8 cellular contexts compared by ENCODE assay signal in the genomic region with DNA sequence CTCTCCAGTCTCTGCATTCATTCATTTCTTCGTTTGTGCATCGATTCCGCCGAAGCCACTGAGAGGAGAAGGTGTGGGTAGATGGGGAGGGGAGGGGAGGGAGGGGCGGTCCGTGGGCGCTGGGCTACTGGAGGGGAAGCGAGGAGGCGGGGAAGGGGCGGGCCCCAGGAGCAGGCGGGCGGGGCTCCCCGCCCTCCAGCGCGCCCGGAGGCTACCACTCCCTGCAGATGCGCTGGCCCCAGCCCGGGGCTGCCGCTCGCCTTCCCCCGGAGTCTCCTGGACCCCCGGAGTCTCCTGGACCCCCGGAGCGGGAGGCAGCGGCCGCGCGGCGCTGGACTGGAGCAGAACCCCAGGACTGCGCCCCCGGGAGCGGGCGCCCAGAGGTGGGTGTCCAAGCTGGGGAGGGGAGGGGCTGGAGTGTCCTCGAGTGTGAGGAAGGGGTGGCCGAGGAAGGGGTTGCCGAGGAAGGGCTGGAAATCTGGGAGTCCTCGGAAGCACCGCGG.
A peak's percentile ranks its signal among the peaks of the same experiment; 100 is the strongest.
DNase-seq lines count a peak whose midpoint lies in the region; ATAC-seq, FAIRE-seq and TF ChIP-seq lines count a peak whose summit lies in the region.

No MANE protein-coding gene starts in this region.

- peak overlapping the region; percentile 76 to 90 (median 80) for H3K27ac Mint-ChIP-seq in IgD-negative memory B cell
- peak overlapping the region; percentile 53 for H3K27ac Mint-ChIP-seq in activated naive CD4-positive, alpha-beta T cell treated with anti-CD3 and anti-CD28 coated beads, Interleukin-2, amount 50 U/mL, for 24 hours

- no peak for FAIRE-seq in urothelium cell line (lab: Jason Lieb, UNC)

- peaks cover 32 to 45% (median 41%) of the 10 kb centered on the region in 3 donors for H3K4me1 Mint-ChIP-seq in IgD-negative memory B cell
- peaks cover 38% of the 10 kb centered on the region for H3K4me1 Mint-ChIP-seq in activated naive CD4-positive, alpha-beta T cell treated with anti-CD3 and anti-CD28 coated beads, Interleukin-2, amount 50 U/mL, for 24 hours

- DNase-seq in DMS153 treated with DMSO at 0.1 percent for 48 hours (lab: John Stamatoyannopoulos, UW; ENCODE audit: unreplicated experiment) (peak; percentile 80), cardiac septum (ENCODE audit: low spot score) (peak; percentile 92), posterior vena cava (ENCODE audit: low spot score) (peak; percentile 94), urothelium cell line (ENCODE audit: low spot score) (peak; percentile 89)

- H3K4me3 Mint-ChIP-seq in IgD-negative memory B cell = peak overlapping the region; percentile 95 to 99 (median 96)
- peak overlapping the region; percentile 91 for H3K4me3 Mint-ChIP-seq in activated naive CD4-positive, alpha-beta T cell treated with anti-CD3 and anti-CD28 coated beads, Interleukin-2, amount 50 U/mL, for 24 hours

- H3K36me3 Mint-ChIP-seq in IgD-negative memory B cell = peaks cover 3% of the 10 kb centered on the region
- no peaks in the 10 kb centered on the region for H3K36me3 Mint-ChIP-seq in activated naive CD4-positive, alpha-beta T cell treated with anti-CD3 and anti-CD28 coated beads, Interleukin-2, amount 50 U/mL, for 24 hours

- H3K9me3 Mint-ChIP-seq in IgD-negative memory B cell = peaks cover 0 to 2% (median 0%) of the 10 kb centered on the region in 3 donors
- H3K9me3 Mint-ChIP-seq in activated naive CD4-positive, alpha-beta T cell treated with anti-CD3 and anti-CD28 coated beads, Interleukin-2, amount 50 U/mL, for 24 hours = no peaks in the 10 kb centered on the region

- intact Hi-C loops in cardiac septum (cut with DNase I) = no loop called here
- intact Hi-C loops in posterior vena cava (cut with DNase I) = no loop called here

- ATAC-seq in GM21526 (IDR thresholded peaks at IDR 0.05; ENCODE audit: low FRiP score, unreplicated experiment) (peak; percentile 70), SK-N-SH treated with all-trans-retinoic acid at 6 μM for 48 hours (peak; percentile 90)

- H3K27me3 Mint-ChIP-seq in IgD-negative memory B cell = peaks cover 1% of the 10 kb centered on the region
- no peaks in the 10 kb centered on the region for H3K27me3 Mint-ChIP-seq in activated naive CD4-positive, alpha-beta T cell treated with anti-CD3 and anti-CD28 coated beads, Interleukin-2, amount 50 U/mL, for 24 hours

TF ChIP-seq in SK-N-SH treated with all-trans-retinoic acid at 6 μM for 48 hours, 23 proteins besides CTCF, POLR2A, EP300 and RAD21:
- TF ChIP-seq GLIS3 (CRISPR knock-in tag; IDR thresholded peaks at IDR 0.05) = 0 out of 2 replicates have a peak, but pooled peaks have one; percentile 26
- no peak for TF ChIP-seq ZNF70 (CRISPR knock-in tag; IDR thresholded peaks at IDR 0.05)

Comparison
In these comparisons a context has a peak if more than half of its experiments do, and no peak if none do; other contexts are left out.
1. Peak in every context shown above with its lines: DNase-seq and ATAC-seq.